ENCODE assay signal across 11 cellular contexts in the genomic region with DNA sequence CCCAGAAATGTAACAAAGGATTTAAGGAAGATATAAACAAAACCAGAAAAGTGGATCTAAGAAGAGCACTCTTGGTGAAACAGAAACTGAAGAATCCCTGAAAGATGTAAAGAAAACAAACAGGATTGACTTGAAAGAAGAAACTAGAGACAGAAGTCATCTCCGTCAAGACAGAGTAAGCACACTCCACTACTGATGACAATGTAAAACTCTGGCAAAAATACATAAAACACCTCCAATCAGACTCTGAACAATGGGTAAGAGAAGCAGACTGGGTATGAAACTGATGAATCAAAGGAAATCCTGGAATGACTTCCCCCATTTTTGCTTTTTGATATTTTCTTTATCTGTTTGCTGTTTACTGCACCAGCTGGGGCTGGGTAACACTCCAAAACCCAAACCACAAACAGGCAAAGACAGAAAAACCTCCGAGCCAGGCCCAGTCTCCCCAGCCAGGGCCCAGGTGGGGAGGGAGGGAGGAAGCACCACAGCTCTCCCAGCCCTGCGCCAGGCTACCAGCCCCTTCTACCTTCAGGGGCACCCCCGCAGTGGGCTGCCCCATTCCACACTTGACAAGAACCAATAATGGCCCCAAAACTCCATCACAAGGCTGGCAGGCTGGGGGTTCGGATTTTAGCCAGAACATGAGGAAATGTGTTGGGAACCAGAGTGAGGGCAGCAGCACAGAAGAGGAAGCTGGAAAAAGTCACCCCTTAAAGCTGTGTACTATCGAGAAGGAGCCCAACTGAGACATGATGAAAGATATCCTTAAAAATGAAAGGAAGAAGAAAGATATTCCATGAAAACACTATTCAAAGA. TPM values are rescaled to one million over a fixed set of nuclear protein-coding genes. Genes with fewer than 3 reads are reported as not detected.
DNase-seq lines count a peak whose midpoint lies in the region; ATAC-seq and TF ChIP-seq lines count a peak whose summit lies in the region.
"Had no signal": no experiment of that assay in that cellular context is flagged by ENCODE, and none has a peak within 500 bp of the region (broad histone marks: within the 10 kb centered on the region; RNA-seq: fewer than 3 reads in every experiment).

No MANE protein-coding gene starts in this region.

- H3K4me3 Mint-ChIP-seq in CD8-positive, alpha-beta memory T cell, result peak overlapping the region in 3 of 7 donors; percentile 10 to 32 (median 17)
- H3K4me3 Mint-ChIP-seq in central memory CD8-positive, alpha-beta T cell, result no peak overlapping the region
- no peak overlapping the region for H3K4me3 Mint-ChIP-seq in nephron

- POLR2A ChIA-PET in CD8-positive, alpha-beta memory T cell (lab: Charles Lee), result no interaction called here

- H3K4me3 ChIP-seq in CD8-positive, alpha-beta memory T cell (ENCODE audit: low read length), result no peak overlapping the region
- H3K4me3 ChIP-seq in Jurkat, Clone E6-1 (ENCODE audit: low read length), result no peak overlapping the region

- no peak for TF ChIP-seq CTCF in nephron (IDR thresholded peaks at IDR 0.05; ENCODE audit: unreplicated experiment in 3 of 3)

- no peak for ATAC-seq in central memory CD8-positive, alpha-beta T cell (replicated peaks; ENCODE audit: extremely low read depth, poor library complexity, severe bottlenecking)
- no peak for ATAC-seq in HG03432 (IDR thresholded peaks at IDR 0.05; ENCODE audit: unreplicated experiment)

- peaks cover 3% of the 10 kb centered on the region for H3K36me3 ChIP-seq in CD8-positive, alpha-beta memory T cell (ENCODE audit: insufficient read depth, low read length)

- no peaks in the 10 kb centered on the region for H3K27me3 ChIP-seq in CD8-positive, alpha-beta memory T cell (ENCODE audit: insufficient read depth, low read length, poor library complexity, severe bottlenecking)

- peaks cover 0 to 2% (median 0%) of the 10 kb centered on the region in 5 donors for H3K9me3 Mint-ChIP-seq in CD8-positive, alpha-beta memory T cell
- no peaks in the 10 kb centered on the region for H3K9me3 Mint-ChIP-seq in central memory CD8-positive, alpha-beta T cell
- H3K9me3 Mint-ChIP-seq in nephron, result peaks cover 20% of the 10 kb centered on the region

- peaks cover 23% of the 10 kb centered on the region for H3K4me1 ChIP-seq in CD8-positive, alpha-beta memory T cell (ENCODE audit: insufficient read depth, low read length)

- no peak overlapping the region for H3K27ac ChIP-seq in CD8-positive, alpha-beta memory T cell (ENCODE audit: low read depth, low read length)

- DNase-seq in CD8-positive, alpha-beta memory T cell, result no peak
- DNase-seq in Jurkat, Clone E6-1 (ENCODE audit: low read depth, low spot score), result peak; percentile 30
- no peak for DNase-seq in central memory CD8-positive, alpha-beta T cell (ENCODE audit: low spot score in 2 of 2)
- no peak for DNase-seq in germinal center (ENCODE audit: low spot score)
- no peak for DNase-seq in ureter (ENCODE audit: low spot score)
- DNase-seq in NOMO-1 treated with dmso at 0.1 percent for 144 hours (lab: John Stamatoyannopoulos, UW; ENCODE audit: unreplicated experiment), result no peak
- DNase-seq: activated gamma-delta T cell treated with Interleukin-2 at 50 U/mL for 16 hours; effector CD8-positive, alpha-beta T cell; NCI-H1105 treated with DMSO at 0.1 percent for 48 hours had no signal

- CTCF ChIA-PET in CD8-positive, alpha-beta memory T cell (lab: Charles Lee), result interaction anchor here (1.1 kb wide), 1 partner anchor 9 kb away, joined by 3 read pairs; no protein-coding TSS in a partner anchor

- H3K27me3 Mint-ChIP-seq in CD8-positive, alpha-beta memory T cell, result peaks cover 0 to 2% of the 10 kb centered on the region in 2 donors
- no peaks in the 10 kb centered on the region for H3K27me3 Mint-ChIP-seq in central memory CD8-positive, alpha-beta T cell
- H3K27me3 Mint-ChIP-seq in nephron (ENCODE audit: low read depth), result no peaks in the 10 kb centered on the region

- H3K4me1 Mint-ChIP-seq in CD8-positive, alpha-beta memory T cell, result peaks cover 57 to 81% (median 70%) of the 10 kb centered on the region in 3 donors
- peaks cover 67% of the 10 kb centered on the region for H3K4me1 Mint-ChIP-seq in central memory CD8-positive, alpha-beta T cell
- H3K4me1 Mint-ChIP-seq in nephron, result peaks cover 33% of the 10 kb centered on the region

- peak overlapping the region in 7 of 8 donors; percentile 12 to 91 (median 47) for H3K27ac Mint-ChIP-seq in CD8-positive, alpha-beta memory T cell
- H3K27ac Mint-ChIP-seq in central memory CD8-positive, alpha-beta T cell (ENCODE audit: low read depth), result peak overlapping the region; percentile 68
- peak overlapping the region; percentile 15 to 88 (median 79) for H3K27ac Mint-ChIP-seq in nephron

- H3K9me3 ChIP-seq in CD8-positive, alpha-beta memory T cell (ENCODE audit: low read length), result no peaks in the 10 kb centered on the region

- H3K36me3 Mint-ChIP-seq in CD8-positive, alpha-beta memory T cell, result peaks cover 7 to 16% (median 11%) of the 10 kb centered on the region in 3 donors
- no peaks in the 10 kb centered on the region for H3K36me3 Mint-ChIP-seq in central memory CD8-positive, alpha-beta T cell (ENCODE audit: insufficient read depth)
- peaks cover 36% of the 10 kb centered on the region for H3K36me3 Mint-ChIP-seq in nephron (ENCODE audit: low read depth)

RNA-seq across cellular contexts. Expression of a gene that starts 13.3 kb away (rescaled TPM):
- total RNA-seq in CD8-positive, alpha-beta memory T cell, result 10 to 100 TPM; 45.8 to 47.0 TPM
- 16.8 TPM for polyA plus RNA-seq in CD8-positive, alpha-beta memory T cell
- 48.1 TPM for polyA plus RNA-seq in Jurkat, Clone E6-1 (2012; ENCODE audit: insufficient read depth, insufficient read length)
- total RNA-seq in ureter, result 45.7 TPM
